16 cellular contexts compared by ENCODE assay signal in the genomic region with DNA sequence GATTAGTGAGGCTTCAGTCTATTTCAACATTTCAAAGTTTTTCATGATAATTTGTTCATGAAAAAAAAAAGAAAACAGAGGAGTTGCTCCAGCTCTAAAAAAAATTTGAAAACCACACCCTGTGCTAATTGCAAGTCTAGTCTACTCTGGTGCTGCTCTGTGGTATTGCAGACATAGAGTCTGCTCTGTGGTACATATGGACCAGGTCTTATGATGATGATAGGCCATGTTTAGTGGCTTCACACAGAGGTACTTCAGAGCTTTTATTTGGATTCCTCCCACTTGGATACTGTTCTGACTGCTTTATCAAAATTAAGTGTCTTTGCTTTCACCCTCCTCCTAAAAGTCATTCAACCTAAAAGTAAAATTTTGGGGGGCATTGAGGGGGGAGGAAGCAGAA.
DNase-seq lines count a peak whose midpoint lies in the region; ATAC-seq, FAIRE-seq and TF ChIP-seq lines count a peak whose summit lies in the region.
"Had no signal": no experiment of that assay in that cellular context is flagged by ENCODE, and none has a peak within 500 bp of the region (broad histone marks: within the 10 kb centered on the region; RNA-seq: fewer than 3 reads in every experiment).

No MANE protein-coding gene starts in this region.

- no peak overlapping the region for H3K9ac ChIP-seq in GM12878 (ENCODE audit: control insufficient read depth, insufficient read depth, low read length)

- peaks cover 0 to 5% of the 10 kb centered on the region in 2 experiments; a peak in 2 of 4 replicates for H3K36me3 ChIP-seq in GM12878 (ENCODE audit: control insufficient read depth in 2 of 2, insufficient read depth in 2 of 2, low read length in 1 of 2)

- DNase-seq in DMS79 treated with DMSO at 0.1 percent for 48 hours (lab: John Stamatoyannopoulos, UW), result peak; percentile 39
- DNase-seq in DMS79 (lab: John Stamatoyannopoulos, UW), result no peak
- peak; percentile 87 for DNase-seq in DMS153 treated with DMSO at 0.1 percent for 48 hours (lab: John Stamatoyannopoulos, UW; ENCODE audit: unreplicated experiment)
- peak; percentile 63 to 92 for DNase-seq in NCI-H2081 (lab: John Stamatoyannopoulos, UW)
- DNase-seq in GM12878 (ENCODE audit: low read depth, low spot score), result no peak
- no peak for DNase-seq in mesenteric fat pad (ENCODE audit: low spot score)
- no peak for DNase-seq in hepatic stellate cell (ENCODE audit: low spot score)
- DNase-seq: activated CD4-positive, CD25-positive, alpha-beta regulatory T cell treated with anti-CD3 and anti-CD28 coated beads, Interleukin-2, amount 50 U/mL, for 72 hours; activated CD8-positive, alpha-beta memory T cell treated with anti-CD3 and anti-CD28 coated beads, Interleukin-2, amount 50 U/mL, for 48 hours; left lung; MM.1S; stimulated activated CD8-positive, alpha-beta memory T cell treated with anti-CD3 and anti-CD28 coated beads, Interleukin-4, amount 100 ng/mL, for 48 hours had no signal

- no peaks in the 10 kb centered on the region for H3K9me3 ChIP-seq in GM12878 (replicated peaks; ENCODE audit: control insufficient read depth, insufficient read depth, low read length)
- H3K9me3 ChIP-seq: left lung, tibial nerve had no signal

- H3K4me2 ChIP-seq in GM12878 (ENCODE audit: control insufficient read depth, insufficient read depth), result no peak overlapping the region

- no TSS peak for BruUV-seq in GM12878 (replicated peaks; lab: Mats Ljungman, UMichigan)

- TF ChIP-seq RAD21 in GM12878 (IDR thresholded peaks at IDR 0.05; ENCODE audit: insufficient read depth, low read depth, low read length), result no peak

- H3K79me2 ChIP-seq in GM12878 (ENCODE audit: control insufficient read depth, insufficient read depth, low read length), result no peaks in the 10 kb centered on the region

- H2AFZ ChIP-seq in GM12878 (ENCODE audit: control insufficient read depth, low read depth, low read length), result no peak overlapping the region

- H3K4me3 ChIP-seq in GM12878, result no peak overlapping the region
- H3K4me3 ChIP-seq: left lung, tibial nerve had no signal

- intact Hi-C loops in GM12878 (cut with micrococcal nuclease; ENCODE audit: unreplicated experiment), result no loop called here

- FAIRE-seq in GM12878 (lab: Jason Lieb, UNC), result no peak
- FAIRE-seq: A204.1, bronchial epithelial cell had no signal

- RAD21 ChIA-PET in GM12878 (lab: Charles Lee; ENCODE audit: unreplicated experiment), result interaction anchor here (0.9 to 1.9 kb wide), 5 partner anchors 10 to 1082 kb away, joined by 3 to 11 read pairs (median 7); no protein-coding TSS in a partner anchor

- no peak for TF ChIP-seq CTCF in GM12878 (IDR thresholded peaks at IDR 0.05 in 2 of 3, conservative IDR thresholded peaks at IDR 0.05 in 1 of 3; ENCODE audit: control insufficient read depth in 2 of 3, extremely low read depth in 1 of 3, insufficient read depth in 1 of 3, low read depth in 3 of 3, low read length in 3 of 3)

- POLR2A ChIA-PET in GM12878 (lab: Charles Lee), result interaction anchor here (0.6 kb wide), 1 partner anchor 605 kb away, joined by 4 read pairs; no protein-coding TSS in a partner anchor

- ATAC-seq in GM12878, result peak; percentile 66
- no peak for ATAC-seq in HG03280 (IDR thresholded peaks at IDR 0.05; ENCODE audit: unreplicated experiment)
- ATAC-seq: left lung had no signal

- TF ChIP-seq EP300 in GM12878 (IDR thresholded peaks at IDR 0.05; ENCODE audit: borderline replicate concordance in 1 of 2, control insufficient read depth in 1 of 2, low read depth in 2 of 2, low read length in 2 of 2), result no peak

- CTCF ChIA-PET in GM12878 (lab: Yijun Ruan, JAX), result interaction anchor here (1.0 to 3.1 kb wide), 6 partner anchors 8 to 1081 kb away, joined by 3 to 22 read pairs (median 6); no protein-coding TSS in a partner anchor

- no peaks in the 10 kb centered on the region for H3K4me1 ChIP-seq in GM12878 (ENCODE audit: control insufficient read depth, insufficient read depth, low read length)
- H3K4me1 ChIP-seq: left lung had no signal

- TF ChIP-seq POLR2A in GM12878 (IDR thresholded peaks at IDR 0.05; ENCODE audit: low read depth, low read length), result no peak

- H3K27me3 ChIP-seq in GM12878 (replicated peaks in 1 of 2; ENCODE audit: control insufficient read depth in 2 of 2, insufficient read depth in 2 of 2, low read length in 1 of 2), result no peaks in the 10 kb centered on the region
- H3K27me3 ChIP-seq: left lung, tibial nerve had no signal

- H4K20me1 ChIP-seq in GM12878 (ENCODE audit: control insufficient read depth, insufficient read depth), result no peaks in the 10 kb centered on the region

- in situ Hi-C loops in GM12878 (cut with MboI), result no loop called here

- SMC1A ChIA-PET in GM12878 (lab: Charles Lee; ENCODE audit: uncharacterized antibody, unreplicated experiment), result interaction anchor here (0.7 to 2.7 kb wide), 14 partner anchors 8 to 1538 kb away, joined by 3 to 18 read pairs (median 3); no protein-coding TSS in a partner anchor

- no peak overlapping the region for H3K27ac ChIP-seq in GM12878 (ENCODE audit: control insufficient read depth, insufficient read depth)
- H3K27ac ChIP-seq: left lung, tibial nerve had no signal

TF ChIP-seq in GM12878, 131 proteins besides CTCF, POLR2A, EP300 and RAD21:
- TF ChIP-seq RUNX3 (IDR thresholded peaks at IDR 0.05; ENCODE audit: low read length), result no peak

Comparison
In these comparisons a context has a peak if more than half of its experiments do, and no peak if none do; other contexts are left out.
1. DNase-seq: peak in DMS79 treated with DMSO at 0.1 percent for 48 hours (single experiment), DMS153 treated with DMSO at 0.1 percent for 48 hours (single experiment) and NCI-H2081 (2 of 2); none in DMS79 (single experiment), GM12878 (single experiment), mesenteric fat pad (single experiment) and hepatic stellate cell (single experiment).